Comparison of ENCODE assay signal across 12 cellular contexts in the genomic region with DNA sequence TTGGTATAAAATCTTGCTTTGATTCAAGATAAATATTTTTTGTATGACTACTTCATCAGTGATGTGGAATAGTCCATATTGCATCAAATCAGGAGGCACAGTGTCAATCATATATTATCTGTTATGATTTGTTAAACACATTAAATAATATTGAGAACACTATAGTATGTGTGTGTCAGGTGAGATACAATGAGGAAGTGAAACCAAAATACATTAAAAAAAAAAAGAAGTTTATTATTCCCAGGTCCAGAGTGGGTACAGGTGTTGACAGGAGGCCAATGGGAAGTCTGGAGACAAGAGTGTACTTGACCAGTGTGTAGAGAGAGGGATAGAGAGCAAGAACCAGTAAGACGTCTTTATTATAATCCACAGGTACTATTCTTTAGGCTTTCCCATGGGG.
"Had no signal": no experiment of that assay in that cellular context is flagged by ENCODE, and none has a peak within 500 bp of the region (broad histone marks: within the 10 kb centered on the region; RNA-seq: fewer than 3 reads in every experiment).

No MANE protein-coding gene starts in this region.

- H3K36me3 ChIP-seq: neutrophil, upper lobe of left lung had no signal

- H3K4me1 ChIP-seq: upper lobe of left lung had no signal

- ATAC-seq: activated CD8-positive, alpha-beta T cell treated with anti-CD3 and anti-CD28 coated beads for 36 hours; naive thymus-derived CD4-positive, alpha-beta T cell had no signal

- H3K4me3 ChIP-seq: dorsolateral prefrontal cortex, upper lobe of left lung had no signal

- H3K27ac ChIP-seq: dorsolateral prefrontal cortex, neutrophil, upper lobe of left lung had no signal

- H3K9me3 ChIP-seq: neutrophil, upper lobe of left lung had no signal

- DNase-seq: activated CD8-positive, alpha-beta memory T cell treated with anti-CD3 and anti-CD28 coated beads, Interleukin-2, amount 50 U/mL, for 4 hours; activated CD8-positive, alpha-beta T cell treated with anti-CD3 and anti-CD28 coated beads for 36 hours; activated naive CD8-positive, alpha-beta T cell treated with anti-CD3 and anti-CD28 coated beads, Interleukin-2, amount 10 ng/mL, durations not matched to agents 7 days and 5 days; anterior cingulate cortex; dorsolateral prefrontal cortex; hippocampal formation; kidney glomerular epithelial cell; naive thymus-derived CD4-positive, alpha-beta T cell; retina; stimulated activated CD4-positive, alpha-beta T cell treated with anti-CD3 and anti-CD28 coated beads, Interleukin-4, amount 100 ng/mL, for 1 hour; upper lobe of left lung had no signal
